Comparison of ENCODE assay signal across 23 cellular contexts in the genomic region with DNA sequence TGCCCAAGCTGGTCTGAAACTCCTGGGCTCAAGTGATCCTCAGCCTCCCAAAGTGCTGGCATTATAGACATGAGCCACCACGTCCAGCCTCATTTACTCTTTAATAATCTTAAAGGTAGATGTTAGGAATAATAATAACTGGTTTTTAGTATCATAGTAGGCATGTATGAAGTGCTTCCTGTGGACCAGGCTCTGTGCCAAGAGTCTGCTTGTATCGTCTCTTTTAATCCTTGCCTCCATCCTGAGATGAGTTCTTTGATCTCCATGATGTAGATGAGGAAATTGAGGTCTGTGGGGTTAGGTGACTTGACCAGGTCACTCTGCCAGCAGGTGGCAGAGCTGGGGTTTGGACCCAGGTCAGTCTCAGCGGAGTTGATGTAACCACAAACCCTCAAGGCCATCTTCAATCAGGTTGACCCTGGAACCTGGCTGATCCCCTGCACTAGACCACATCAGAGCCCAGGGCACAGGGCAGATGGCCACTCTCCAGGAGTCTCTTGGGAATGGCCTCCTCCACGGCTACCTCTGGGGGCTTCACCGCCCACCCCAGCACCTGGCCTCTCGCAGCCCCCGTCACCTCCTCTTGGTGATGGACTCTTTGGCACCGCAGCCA. TPM values are rescaled to one million over a fixed set of nuclear protein-coding genes. Genes with fewer than 3 reads are reported as not detected.
DNase-seq lines count a peak whose midpoint lies in the region; ATAC-seq, FAIRE-seq and TF ChIP-seq lines count a peak whose summit lies in the region.
"Had no signal": no experiment of that assay in that cellular context is flagged by ENCODE, and none has a peak within 500 bp of the region (broad histone marks: within the 10 kb centered on the region; RNA-seq: fewer than 3 reads in every experiment).

No MANE protein-coding gene starts in this region.

- no peak overlapping the region for H3K4me2 ChIP-seq in OCI-LY1 (ENCODE audit: low read length)

- no peaks in the 10 kb centered on the region for H3K27me3 ChIP-seq in OCI-LY1 (ENCODE audit: insufficient read depth, low read length)
- H3K27me3 ChIP-seq in pancreas = no peaks in the 10 kb centered on the region
- H3K27me3 ChIP-seq: ascending aorta, BE2C, spleen, tibial nerve had no signal

- intact Hi-C loops in pancreas (cut with DNase I) = no loop called here

- no peak overlapping the region for H2AFZ ChIP-seq in OCI-LY1 (ENCODE audit: low read length)

- no peak overlapping the region for H3K4me3 ChIP-seq in OCI-LY1 (ENCODE audit: low read depth, low read length, poor library complexity, severe bottlenecking)
- no peak overlapping the region for H3K4me3 ChIP-seq in epithelial cell of proximal tubule (ENCODE audit: low read depth, low read length)
- no peak overlapping the region for H3K4me3 ChIP-seq in pancreas
- H3K4me3 ChIP-seq: ascending aorta, tibial nerve had no signal

- DNase-seq in GM12892 (ENCODE audit: insufficient read length) = no peak
- no peak for DNase-seq in epithelial cell of proximal tubule (ENCODE audit: low read depth)
- peak in 5 of 6 donors; percentile 57 to 66 (median 64) for DNase-seq in pancreas
- DNase-seq in T-helper 9 cell = no peak
- DNase-seq in RCC 7860 (ENCODE audit: low spot score) = no peak
- DNase-seq: activated CD4-positive, CD25-positive, alpha-beta regulatory T cell treated with anti-CD3 and anti-CD28 coated beads, Interleukin-2, amount 50 U/mL, for 72 hours; activated CD8-positive, alpha-beta memory T cell treated with anti-CD3 and anti-CD28 coated beads, Interleukin-2, amount 50 U/mL, for 4 hours; activated naive CD4-positive, alpha-beta T cell; BE2C; DMS153; GOT3; KBM-7; NCI-H1105; NCI-H82; spleen; T-helper 1 cell had no signal

- 55 to 64% methylated on average over 8 of the region's 8 CpGs for WGBS in pancreas, 2 donors

- no peaks in the 10 kb centered on the region for H3F3A ChIP-seq in OCI-LY1 (ENCODE audit: insufficient read depth, low read length)

- peak; percentile 57 for FAIRE-seq in GM12892 (lab: Jason Lieb, UNC)
- no peak for FAIRE-seq in pancreas (lab: Jason Lieb, UNC)
- no peak for FAIRE-seq in RCC 7860 (lab: Jason Lieb, UNC)
- FAIRE-seq: endothelial cell of umbilical vein, frontal cortex had no signal

- H3K27ac ChIP-seq in OCI-LY1 (ENCODE audit: low read depth, low read length, poor library complexity, severe bottlenecking) (no peak overlapping the region), pancreas (peak overlapping the region in 3 of 4 donors; percentile 44 to 68 (median 62))
- H3K27ac ChIP-seq: ascending aorta had no signal

- H3K36me3 ChIP-seq in OCI-LY1 (ENCODE audit: insufficient read depth, low read length) (peaks cover 5% of the 10 kb centered on the region), pancreas (peaks cover 0 to 3% (median 0%) of the 10 kb centered on the region in 3 donors)
- H3K36me3 ChIP-seq: BE2C had no signal

- ATAC-seq in pancreas = peak in 3 of 4 donors; percentile 12 to 33 (median 13)
- ATAC-seq in HG03571 (IDR thresholded peaks at IDR 0.05; ENCODE audit: unreplicated experiment) = no peak
- ATAC-seq: left colon had no signal

- no peak for TF ChIP-seq POLR2A in GM12892 (IDR thresholded peaks at IDR 0.05; ENCODE audit: low read depth, low read length)

- no peak overlapping the region for H3K9ac ChIP-seq in OCI-LY1 (ENCODE audit: low read length)

- no peaks in the 10 kb centered on the region for H3K4me1 ChIP-seq in OCI-LY1 (ENCODE audit: insufficient read depth, low read length, severe bottlenecking)
- peaks cover 9 to 84% (median 47%) of the 10 kb centered on the region in 3 donors for H3K4me1 ChIP-seq in pancreas
- H3K4me1 ChIP-seq: ascending aorta, BE2C had no signal

- TF ChIP-seq CTCF in OCI-LY1 (IDR thresholded peaks at IDR 0.05; ENCODE audit: low read length) (peak; percentile 12; the same call in 1 of the 2 replicates), epithelial cell of proximal tubule (conservative IDR thresholded peaks at IDR 0.05; ENCODE audit: low read depth, low read length) (peak; percentile 6), pancreas (IDR thresholded peaks at IDR 0.05) (peak in 1 of 4 donors; percentile 12)

- H3K9me3 ChIP-seq in OCI-LY1 (ENCODE audit: low read length) (no peaks in the 10 kb centered on the region), pancreas (no peaks in the 10 kb centered on the region)
- H3K9me3 ChIP-seq: ascending aorta, BE2C, spleen, tibial nerve had no signal

- no peaks in the 10 kb centered on the region for H3K9me2 ChIP-seq in OCI-LY1 (ENCODE audit: low read depth, low read length)

- no peaks in the 10 kb centered on the region for H3K79me2 ChIP-seq in OCI-LY1 (ENCODE audit: insufficient read depth, low read length)

- H4K20me1 ChIP-seq in OCI-LY1 (ENCODE audit: insufficient read depth, low read length) = no peaks in the 10 kb centered on the region

RNA-seq across cellular contexts. Expression of gene EFHD2, which starts 11.3 kb away (rescaled TPM):
- polyA plus RNA-seq in GM12892 (2012; ENCODE audit: missing spikeins) = 20.3 TPM
- total RNA-seq in epithelial cell of proximal tubule (122 and 184 TPM in 2 replicates), pancreas (10 to 100 TPM; 35.9 to 43.6 (median 38.8) TPM)
- polyA plus RNA-seq in pancreas = 10 to 100 TPM; 30.5 to 47.4 TPM

RNA-seq across cellular contexts. Expression of gene CTRC, which starts 17.3 kb away (rescaled TPM):
- not detected for polyA plus RNA-seq in GM12892 (2012; ENCODE audit: missing spikeins)
- total RNA-seq in epithelial cell of proximal tubule = not detected in 2 replicates
- total RNA-seq in pancreas = over 10,000 TPM in 1 of 6 donors, 1,000 to 10,000 TPM in 5; 7,866 to 13,867 (median 8,408) TPM
- polyA plus RNA-seq in pancreas = 1,000 to 10,000 TPM; 3,972 to 5,613 TPM
- total RNA-seq: ascending aorta, endothelial cell of umbilical vein, frontal cortex had no signal

RNA-seq across cellular contexts. Expression of gene CELA2A, which starts 35.6 kb away (rescaled TPM):
- polyA plus RNA-seq in GM12892 (2012; ENCODE audit: missing spikeins) = not detected
- not detected in 2 replicates for total RNA-seq in epithelial cell of proximal tubule
- total RNA-seq in pancreas = over 10,000 TPM in 2 of 6 donors, 1,000 to 10,000 TPM in 3, 100 to 1,000 TPM in 1; 360 to 20,184 (median 5,030) TPM
- 1,000 to 10,000 TPM; 2,295 to 3,502 TPM for polyA plus RNA-seq in pancreas
- total RNA-seq: ascending aorta, endothelial cell of umbilical vein, frontal cortex, left colon had no signal
- polyA plus RNA-seq: endothelial cell of umbilical vein had no signal

RNA-seq across cellular contexts. Expression of gene CELA2B, which starts 54.9 kb away (rescaled TPM):
- not detected for polyA plus RNA-seq in GM12892 (2012; ENCODE audit: missing spikeins)
- total RNA-seq in epithelial cell of proximal tubule (not detected in 2 replicates), pancreas (1,000 to 10,000 TPM in 2 of 6 donors, 100 to 1,000 TPM in 4; 310 to 2,290 (median 800) TPM)
- 100 to 1,000 TPM; 186 to 203 TPM for polyA plus RNA-seq in pancreas
- total RNA-seq: ascending aorta, endothelial cell of umbilical vein, frontal cortex, left colon, spleen, tibial nerve had no signal
- polyA plus RNA-seq: endothelial cell of umbilical vein had no signal

Comparison
In these comparisons a context has a peak if more than half of its experiments do, and no peak if none do; other contexts are left out.
1. DNase-seq: peak in pancreas (5 of 6); none in GM12892 (single experiment), epithelial cell of proximal tubule (single experiment), T-helper 9 cell (single experiment) and RCC 7860 (single experiment).
2. RNA of gene CTRC, which starts 17.3 kb away (total RNA-seq): 7,866 to 13,867 TPM in pancreas; not detected in epithelial cell of proximal tubule; every median in the first group is over 1,000 times any median in the second.
3. RNA of gene CELA2A, which starts 35.6 kb away (total RNA-seq): 360 to 20,184 TPM in pancreas; not detected in epithelial cell of proximal tubule; every median in the first group is over 100 times any median in the second.